In the genomic region with DNA sequence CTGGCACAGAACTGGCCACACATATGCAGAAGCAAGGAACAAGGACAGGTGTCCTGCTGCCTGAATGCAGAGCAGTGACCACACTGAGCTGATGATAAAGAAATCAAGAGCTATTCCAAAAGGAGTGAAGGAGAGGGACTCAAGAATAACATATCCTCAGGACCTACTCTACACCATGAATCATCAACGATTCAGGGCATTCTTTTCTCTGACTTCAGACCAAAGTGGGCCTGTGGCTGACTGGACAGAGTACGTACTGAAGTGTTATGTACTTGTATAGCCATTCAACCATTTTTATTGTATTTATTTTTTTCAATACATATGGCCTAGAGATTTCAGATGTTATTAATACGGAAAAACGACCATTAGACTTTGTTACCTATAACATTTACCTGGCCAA, we compare ENCODE assay signal across 20 cellular contexts.
DNase-seq lines count a peak whose midpoint lies in the region; FAIRE-seq and TF ChIP-seq lines count a peak whose summit lies in the region.
"Had no signal": no experiment of that assay in that cellular context is flagged by ENCODE, and none has a peak within 500 bp of the region (broad histone marks: within the 10 kb centered on the region; RNA-seq: fewer than 3 reads in every experiment).

No MANE protein-coding gene starts in this region.

- no peaks in the 10 kb centered on the region for H3K79me2 ChIP-seq in mammary epithelial cell (ENCODE audit: insufficient read depth, low read length)

- H3K36me3 Mint-ChIP-seq in type B pancreatic cell = no peaks in the 10 kb centered on the region
- H3K36me3 Mint-ChIP-seq in endothelial cell (ENCODE audit: low read depth, unreplicated experiment) = no peaks in the 10 kb centered on the region
- H3K36me3 Mint-ChIP-seq: CD8-positive, alpha-beta T cell had no signal

- H3K27me3 ChIP-seq in mammary epithelial cell (ENCODE audit: insufficient read depth, low read length) = no peaks in the 10 kb centered on the region
- H3K27me3 ChIP-seq in breast epithelium = no peaks in the 10 kb centered on the region
- no peaks in the 10 kb centered on the region for H3K27me3 ChIP-seq in kidney epithelial cell (ENCODE audit: control insufficient read depth, insufficient read depth, low read length)
- H3K27me3 ChIP-seq: BLaER1 had no signal

- H3K27me3 Mint-ChIP-seq in type B pancreatic cell (peaks cover 7% of the 10 kb centered on the region), endothelial cell (ENCODE audit: unreplicated experiment) (no peaks in the 10 kb centered on the region)

- DNase-seq in mammary epithelial cell = peak; percentile 7
- no peak for DNase-seq in breast epithelium (ENCODE audit: low spot score in 2 of 2)
- peak; percentile 63 for DNase-seq in astrocyte of the hippocampus (ENCODE audit: low read depth, low spot score)
- DNase-seq in kidney epithelial cell (ENCODE audit: low read depth) = peak; percentile 16
- no peak for DNase-seq in urothelium cell line (ENCODE audit: low spot score)
- DNase-seq in type B pancreatic cell (ENCODE audit: extremely low spot score, unreplicated experiment) = no peak
- DNase-seq in endothelial cell (ENCODE audit: low spot score) = no peak
- no peak for DNase-seq in T-helper 9 cell
- DNase-seq: CD8-positive, alpha-beta T cell; DND-41; GDM1; MV-4-11; NCI-H1417 treated with DMSO at 0.1 percent for 48 hours; NCI-H2029 treated with DMSO at 0.1 percent for 48 hours; NCI-H524 treated with DMSO at 0.1 percent for 48 hours had no signal

- H2AFZ ChIP-seq in mammary epithelial cell (ENCODE audit: low read depth, low read length) = no peak overlapping the region
- H2AFZ ChIP-seq: GM23338 had no signal

- H3K36me3 ChIP-seq in mammary epithelial cell (ENCODE audit: insufficient read depth, low read length) = no peaks in the 10 kb centered on the region
- H3K36me3 ChIP-seq in breast epithelium = no peaks in the 10 kb centered on the region
- H3K36me3 ChIP-seq in kidney epithelial cell (ENCODE audit: control insufficient read depth, insufficient read depth, low read length) = no peaks in the 10 kb centered on the region
- H3K36me3 ChIP-seq: BLaER1 had no signal

- H3K9me3 Mint-ChIP-seq in type B pancreatic cell (no peaks in the 10 kb centered on the region), endothelial cell (ENCODE audit: unreplicated experiment) (no peaks in the 10 kb centered on the region)
- H3K9me3 Mint-ChIP-seq: GM23338 had no signal

- intact Hi-C loops in mammary epithelial cell (cut with micrococcal nuclease) (no loop called here), breast epithelium (cut with DNase I; ENCODE audit: low total_unique reads) (no loop called here)

- no peak overlapping the region for H3K4me2 ChIP-seq in mammary epithelial cell (ENCODE audit: insufficient read depth, low read depth, low read length)
- H3K4me2 ChIP-seq: GM23338 had no signal

- no peaks in the 10 kb centered on the region for H3K4me1 Mint-ChIP-seq in type B pancreatic cell (ENCODE audit: unreplicated experiment)
- no peaks in the 10 kb centered on the region for H3K4me1 Mint-ChIP-seq in endothelial cell (ENCODE audit: unreplicated experiment)
- H3K4me1 Mint-ChIP-seq: GM23338 had no signal

- dilution Hi-C loops in mammary epithelial cell (cut with HindIII; ENCODE audit: low sequenced_read_pairs) = no loop called here

- no peaks in the 10 kb centered on the region for H3K9me3 ChIP-seq in mammary epithelial cell (replicated peaks; ENCODE audit: insufficient read depth, low read length)
- no peaks in the 10 kb centered on the region for H3K9me3 ChIP-seq in breast epithelium
- H3K9me3 ChIP-seq: BLaER1 had no signal

- BruUV-seq in mammary epithelial cell (replicated peaks; lab: Mats Ljungman, UMichigan) = no TSS peak

- no peaks in the 10 kb centered on the region for H4K20me1 ChIP-seq in mammary epithelial cell (ENCODE audit: insufficient read depth, low read length)
- H4K20me1 ChIP-seq: BLaER1 had no signal

- CTCF ChIA-PET in mammary epithelial cell (lab: Charles Lee; ENCODE audit: low non-redundant PET) = no interaction called here

- FAIRE-seq in urothelium cell line (lab: Jason Lieb, UNC) = peak; percentile 5
- FAIRE-seq: A204.1, GM12878, K562 had no signal

- H3K4me3 Mint-ChIP-seq in type B pancreatic cell (no peak overlapping the region), endothelial cell (ENCODE audit: unreplicated experiment) (no peak overlapping the region)
- H3K4me3 Mint-ChIP-seq: CD8-positive, alpha-beta T cell; GM23338 had no signal

- no peak overlapping the region for H3K27ac Mint-ChIP-seq in type B pancreatic cell
- no peak overlapping the region for H3K27ac Mint-ChIP-seq in endothelial cell (ENCODE audit: unreplicated experiment)
- H3K27ac Mint-ChIP-seq: CD8-positive, alpha-beta T cell; GM23338 had no signal

- TF ChIP-seq POLR2A in breast epithelium (IDR thresholded peaks at IDR 0.05) = no peak

- in situ Hi-C loops in mammary epithelial cell (cut with MboI; ENCODE audit: low sequenced_read_pairs in 2 of 2) = no loop called here

- 78% methylated on average over 4 of the region's 4 CpGs for WGBS in mammary epithelial cell (ENCODE audit: low coverage, missing lambda C conversion rate)

- TF ChIP-seq CTCF in mammary epithelial cell (conservative IDR thresholded peaks at IDR 0.05 in 1 of 2, IDR thresholded peaks at IDR 0.05 in 1 of 2; ENCODE audit: extremely low read depth in 1 of 2, insufficient read depth in 1 of 2, low read depth in 1 of 2, low read length in 2 of 2) (no peak), breast epithelium (IDR thresholded peaks at IDR 0.05) (no peak), kidney epithelial cell (IDR thresholded peaks at IDR 0.05; ENCODE audit: insufficient read depth, low read length, poor library complexity, severe bottlenecking) (no peak), type B pancreatic cell (conservative IDR thresholded peaks at IDR 0.05) (no peak), endothelial cell (IDR thresholded peaks at IDR 0.05; ENCODE audit: unreplicated experiment) (no peak)

- H3K4me1 ChIP-seq in mammary epithelial cell (ENCODE audit: insufficient read depth, low read length) (no peaks in the 10 kb centered on the region), breast epithelium (no peaks in the 10 kb centered on the region)

- H3K9ac ChIP-seq in mammary epithelial cell (ENCODE audit: insufficient read depth, low read length) = no peak overlapping the region
- H3K9ac ChIP-seq: BLaER1 had no signal

- H3K4me3 ChIP-seq in mammary epithelial cell (replicated peaks in 1 of 3; ENCODE audit: insufficient read depth in 1 of 3, low read depth in 2 of 3, low read length in 3 of 3) = no peak overlapping the region
- H3K4me3 ChIP-seq in breast epithelium = no peak overlapping the region
- H3K4me3 ChIP-seq in kidney epithelial cell (ENCODE audit: low read depth, low read length) = no peak overlapping the region
- H3K4me3 ChIP-seq: BLaER1, GM12878, GM23338, K562 had no signal

- H3K27ac ChIP-seq in mammary epithelial cell (ENCODE audit: insufficient read depth, low read depth, low read length) (no peak overlapping the region), breast epithelium (no peak overlapping the region)
- H3K27ac ChIP-seq: BLaER1 had no signal

Comparison
In these comparisons a context has a peak if more than half of its experiments do, and no peak if none do; other contexts are left out.
1. DNase-seq: peak in mammary epithelial cell (single experiment), astrocyte of the hippocampus (single experiment) and kidney epithelial cell (single experiment); none in breast epithelium (0 of 2), urothelium cell line (single experiment), type B pancreatic cell (single experiment), endothelial cell (single experiment) and T-helper 9 cell (single experiment).